ENCODE assay signal across 12 cellular contexts in genomic region chr17:65183736-65184135, GRCh38. TPM values are rescaled to one million over a fixed set of nuclear protein-coding genes. Genes with fewer than 3 reads are reported as not detected.
DNase-seq lines count a peak whose midpoint lies in the region; ATAC-seq and TF ChIP-seq lines count a peak whose summit lies in the region.
"Had no signal": no experiment of that assay in that cellular context is flagged by ENCODE, and none has a peak within 500 bp of the region (broad histone marks: within the 10 kb centered on the region; RNA-seq: fewer than 3 reads in every experiment).

No MANE protein-coding gene starts in this region.

- no peaks in the 10 kb centered on the region for H3F3A ChIP-seq in GM23248 (ENCODE audit: insufficient read depth)

- no peaks in the 10 kb centered on the region for H3K79me2 ChIP-seq in GM23248 (ENCODE audit: insufficient read depth)

- no peak for TF ChIP-seq CTCF in RWPE1 (conservative IDR thresholded peaks at IDR 0.05; ENCODE audit: low read depth)

- in situ Hi-C loops in GM23248 (cut with MboI) = loop anchor here (10.0 kb wide), 1 partner anchor 59 kb away; no protein-coding TSS in a partner anchor

- H3K27me3 ChIP-seq in GM23248 (replicated peaks; ENCODE audit: insufficient read depth) = 0 out of 2 replicates have a peak, but pooled peaks cover 9% of the 10 kb centered on the region

- no peaks in the 10 kb centered on the region for H3K9me3 ChIP-seq in GM23248 (ENCODE audit: low read depth)
- H3K9me3 ChIP-seq: SJCRH30 had no signal

- H3K9ac ChIP-seq in GM23248 = no peak overlapping the region

- DNase-seq in GM23248 = peak; percentile 55
- DNase-seq in RWPE1 (ENCODE audit: low spot score) = peak; percentile 5
- peak; percentile 52 for DNase-seq in foreskin melanocyte
- DNase-seq in renal cortical epithelial cell (ENCODE audit: low read depth) = peak; percentile 79
- no peak for DNase-seq in activated T-helper 1 cell treated with anti-CD3 and anti-CD28 coated beads, Interleukin-12 subunit alpha, Interleukin-12 subunit beta, Interleukin-2, Interleukin-4 antibody, amounts not matched to agents 30 ng/mL and 10 ng/mL and 1 ng/mL, durations not matched to agents 14 hours and 24 hours and 36 hours (ENCODE audit: low spot score)
- DNase-seq in NCI-H1436 treated with DMSO at 0.1 percent for 48 hours (lab: John Stamatoyannopoulos, UW) = no peak
- DNase-seq: activated CD4-positive, alpha-beta T cell treated with anti-CD3 and anti-CD28 coated beads, Interleukin-2, amount 50 U/mL, for 48 hours; head of caudate nucleus; NCI-H2029; SJCRH30 had no signal

- H3K36me3 ChIP-seq in GM23248 (ENCODE audit: low read depth) = no peaks in the 10 kb centered on the region
- H3K36me3 ChIP-seq: SJCRH30 had no signal

- H3K27ac ChIP-seq in GM23248 (no peak overlapping the region), RWPE1 (no peak overlapping the region)
- H3K27ac ChIP-seq: SJCRH30 had no signal

- no peak overlapping the region for H3K4me3 ChIP-seq in GM23248
- H3K4me3 ChIP-seq: SJCRH30 had no signal

- POLR2A ChIA-PET in RWPE1 (lab: Yijun Ruan, JAX; ENCODE audit: low non-redundant PET) = no interaction called here

- H3K4me3 Mint-ChIP-seq in activated T-helper 1 cell treated with anti-CD3 and anti-CD28 coated beads, Interleukin-12 subunit alpha, Interleukin-12 subunit beta, Interleukin-2, Interleukin-4 antibody, amounts not matched to agents 30 ng/mL and 10 ng/mL and 1 ng/mL, durations not matched to agents 14 hours and 24 hours and 36 hours = no peak overlapping the region

- CTCF ChIA-PET in RWPE1 (lab: Yijun Ruan, JAX) = no interaction called here

- intact Hi-C loops in activated T-helper 1 cell treated with anti-CD3 and anti-CD28 coated beads, Interleukin-12 subunit alpha, Interleukin-12 subunit beta, Interleukin-2, Interleukin-4 antibody, amounts not matched to agents 30 ng/mL and 10 ng/mL and 1 ng/mL, durations not matched to agents 14 hours and 24 hours and 36 hours (cut with micrococcal nuclease) = loop anchor here (5.0 kb wide), 2 partner anchors 156 to 196 kb away; no protein-coding TSS in a partner anchor

- peaks cover 59% of the 10 kb centered on the region for H3K4me1 Mint-ChIP-seq in activated T-helper 1 cell treated with anti-CD3 and anti-CD28 coated beads, Interleukin-12 subunit alpha, Interleukin-12 subunit beta, Interleukin-2, Interleukin-4 antibody, amounts not matched to agents 30 ng/mL and 10 ng/mL and 1 ng/mL, durations not matched to agents 14 hours and 24 hours and 36 hours (ENCODE audit: low read depth)

- no peak overlapping the region for H2AFZ ChIP-seq in GM23248

- WGBS in GM23248 (ENCODE audit: low coverage in 1 of 2, low lambda C conversion rate in 2 of 2, missing lambda C conversion rate in 2 of 2), 2 experiments = 35 to 39% methylated on average over 6 of the region's 6 CpGs

- peak overlapping the region; percentile 14 for H3K4me2 ChIP-seq in GM23248 (ENCODE audit: unreplicated experiment)

- H4K20me1 ChIP-seq in GM23248 (ENCODE audit: insufficient read depth) = no peaks in the 10 kb centered on the region

- H3K27me3 Mint-ChIP-seq in activated T-helper 1 cell treated with anti-CD3 and anti-CD28 coated beads, Interleukin-12 subunit alpha, Interleukin-12 subunit beta, Interleukin-2, Interleukin-4 antibody, amounts not matched to agents 30 ng/mL and 10 ng/mL and 1 ng/mL, durations not matched to agents 14 hours and 24 hours and 36 hours (ENCODE audit: insufficient read depth) = peaks cover 11% of the 10 kb centered on the region

- no peaks in the 10 kb centered on the region; the same call in 1 of the 2 replicates for H3K4me1 ChIP-seq in GM23248 (ENCODE audit: insufficient read depth)
- H3K4me1 ChIP-seq: SJCRH30 had no signal

- no peaks in the 10 kb centered on the region for H3K36me3 Mint-ChIP-seq in activated T-helper 1 cell treated with anti-CD3 and anti-CD28 coated beads, Interleukin-12 subunit alpha, Interleukin-12 subunit beta, Interleukin-2, Interleukin-4 antibody, amounts not matched to agents 30 ng/mL and 10 ng/mL and 1 ng/mL, durations not matched to agents 14 hours and 24 hours and 36 hours (ENCODE audit: low read depth)

- H3K9me2 ChIP-seq in GM23248 (ENCODE audit: insufficient read depth) = no peaks in the 10 kb centered on the region

- H3K9me3 Mint-ChIP-seq in activated T-helper 1 cell treated with anti-CD3 and anti-CD28 coated beads, Interleukin-12 subunit alpha, Interleukin-12 subunit beta, Interleukin-2, Interleukin-4 antibody, amounts not matched to agents 30 ng/mL and 10 ng/mL and 1 ng/mL, durations not matched to agents 14 hours and 24 hours and 36 hours = no peaks in the 10 kb centered on the region

- H3K27ac Mint-ChIP-seq in activated T-helper 1 cell treated with anti-CD3 and anti-CD28 coated beads, Interleukin-12 subunit alpha, Interleukin-12 subunit beta, Interleukin-2, Interleukin-4 antibody, amounts not matched to agents 30 ng/mL and 10 ng/mL and 1 ng/mL, durations not matched to agents 14 hours and 24 hours and 36 hours = no peak overlapping the region

- ATAC-seq in GM21390 (IDR thresholded peaks at IDR 0.05; ENCODE audit: unreplicated experiment) (no peak), GM18517 (IDR thresholded peaks at IDR 0.05; ENCODE audit: unreplicated experiment) (no peak)

RNA-seq across cellular contexts. Expression of gene RGS9, which starts 46.6 kb away (rescaled TPM):
- total RNA-seq in GM23248 (2014; rRNA removed; shearing (Covaris generic)) = 0.43 TPM in 1 of 2 replicates, not detected in the other
- polyA plus RNA-seq in GM23248 (2016; fragmentation: Nextera tagmentation; extraction: Ambion mirVana) = 0.76 TPM in 1 of 2 replicates, not detected in the other
- total RNA-seq in renal cortical epithelial cell = 2.7 and 4.2 TPM in 2 replicates
- total RNA-seq in activated T-helper 1 cell treated with anti-CD3 and anti-CD28 coated beads, Interleukin-12 subunit alpha, Interleukin-12 subunit beta, Interleukin-2, Interleukin-4 antibody, amounts not matched to agents 30 ng/mL and 10 ng/mL and 1 ng/mL, durations not matched to agents 14 hours and 24 hours and 36 hours = 1.1 and 1.8 TPM in 2 replicates

Comparison
In these comparisons a context has a peak if more than half of its experiments do, and no peak if none do; other contexts are left out.
1. DNase-seq: peak in GM23248 (single experiment), RWPE1 (single experiment), foreskin melanocyte (single experiment) and renal cortical epithelial cell (single experiment); none in activated T-helper 1 cell treated with anti-CD3 and anti-CD28 coated beads, Interleukin-12 subunit alpha, Interleukin-12 subunit beta, Interleukin-2, Interleukin-4 antibody, amounts not matched to agents 30 ng/mL and 10 ng/mL and 1 ng/mL, durations not matched to agents 14 hours and 24 hours and 36 hours (single experiment) and NCI-H1436 treated with DMSO at 0.1 percent for 48 hours (single experiment).